In genomic region chr16:58243528-58244004, GRCh38 we compare ENCODE assay signal across 9 cellular contexts.
DNase-seq lines count a peak whose midpoint lies in the region; ATAC-seq lines count a peak whose summit lies in the region.
"Had no signal": no experiment of that assay in that cellular context is flagged by ENCODE, and none has a peak within 500 bp of the region (broad histone marks: within the 10 kb centered on the region; RNA-seq: fewer than 3 reads in every experiment).

No MANE protein-coding gene starts in this region.

- ATAC-seq in GM18861 (IDR thresholded peaks at IDR 0.05; ENCODE audit: unreplicated experiment) = peak; percentile 95
- ATAC-seq in GM21619 (IDR thresholded peaks at IDR 0.05; ENCODE audit: unreplicated experiment) = peak; percentile 97
- ATAC-seq in HG03520 (IDR thresholded peaks at IDR 0.05; ENCODE audit: unreplicated experiment) = peak; percentile 97

- DNase-seq in kidney tubule cell (ENCODE audit: low spot score) (peak; percentile 78), NOMO-1 treated with dmso at 0.1 percent for 144 hours (lab: John Stamatoyannopoulos, UW; ENCODE audit: unreplicated experiment) (no peak), NCI-H2107 treated with DMSO at 0.1 percent for 48 hours (lab: John Stamatoyannopoulos, UW; ENCODE audit: unreplicated experiment) (no peak), SIG-M5 (lab: John Stamatoyannopoulos, UW) (no peak)
- no peak for DNase-seq in activated effector memory CD4-positive, alpha-beta T cell treated with anti-CD3 and anti-CD28 coated beads, Interleukin-2, amount 50 U/mL, for 16 hours
- DNase-seq: stimulated activated CD8-positive, alpha-beta memory T cell treated with anti-CD3 and anti-CD28 coated beads, Interleukin-4, amount 100 ng/mL, for 48 hours had no signal
